ENCODE assay signal across 37 cellular contexts in genomic region chrX:10393899-10394298, GRCh38.
DNase-seq lines count a peak whose midpoint lies in the region; ATAC-seq, FAIRE-seq and TF ChIP-seq lines count a peak whose summit lies in the region.
"Had no signal": no experiment of that assay in that cellular context is flagged by ENCODE, and none has a peak within 500 bp of the region (broad histone marks: within the 10 kb centered on the region; RNA-seq: fewer than 3 reads in every experiment).

No MANE protein-coding gene starts in this region.

- H3K23ac ChIP-seq in mesendoderm (ENCODE audit: low read length), result no peak overlapping the region

- H3K36me3 ChIP-seq in SK-N-SH (replicated peaks in 1 of 2; ENCODE audit: control insufficient read depth in 1 of 2, insufficient read depth in 2 of 2, low read length in 1 of 2), result no peaks in the 10 kb centered on the region
- no peaks in the 10 kb centered on the region for H3K36me3 ChIP-seq in brain microvascular endothelial cell (replicated peaks)
- no peaks in the 10 kb centered on the region for H3K36me3 ChIP-seq in HepG2 (replicated peaks in 1 of 2; ENCODE audit: control insufficient read depth in 1 of 2, insufficient read depth in 2 of 2, low read length in 2 of 2)
- no peaks in the 10 kb centered on the region for H3K36me3 ChIP-seq in mesendoderm (ENCODE audit: control insufficient read depth, insufficient read depth, low read length)
- H3K36me3 ChIP-seq: cardiac muscle cell, MG63, sigmoid colon had no signal

- H3K4me3 ChIP-seq in SK-N-SH (ENCODE audit: low read depth in 2 of 2, low read length in 1 of 2) (no peak overlapping the region), brain microvascular endothelial cell (ENCODE audit: low read depth, low read length) (no peak overlapping the region), HepG2 (replicated peaks in 1 of 3; ENCODE audit: insufficient read depth in 1 of 3, low read depth in 2 of 3, low read length in 3 of 3) (no peak overlapping the region), mesendoderm (ENCODE audit: low read length) (no peak overlapping the region)
- H3K4me3 ChIP-seq: cardiac muscle cell, GM12878, K562, MG63, sigmoid colon had no signal

- in situ Hi-C loops in brain microvascular endothelial cell (cut with HindIII; ENCODE audit: low pct_ligation_motif_present, low sequenced_read_pairs) (no loop called here), HepG2 (cut with HindIII; ENCODE audit: extremely low pct_ligation_motif_present, low pct_unique_long_range_greater_than_20kb) (no loop called here)

- no peak overlapping the region for H2AK5ac ChIP-seq in mesendoderm (ENCODE audit: low read length)

- H2AFZ ChIP-seq in SK-N-SH (ENCODE audit: low read depth) (no peak overlapping the region), HepG2 (ENCODE audit: low read length) (no peak overlapping the region)

- TF ChIP-seq EP300 in SK-N-SH (IDR thresholded peaks at IDR 0.05; ENCODE audit: borderline replicate concordance in 1 of 2, low read depth in 1 of 2, low read length in 1 of 2) (no peak), HepG2 (IDR thresholded peaks at IDR 0.05; ENCODE audit: low read depth in 2 of 2, low read length in 2 of 2) (no peak), HepG2 (CRISPR knock-in tag; IDR thresholded peaks at IDR 0.05; ENCODE audit: borderline replicate concordance) (no peak)

- no peaks in the 10 kb centered on the region for H3K79me1 ChIP-seq in mesendoderm (ENCODE audit: low read length)

- no peak overlapping the region for H3K4ac ChIP-seq in mesendoderm (ENCODE audit: low read depth, low read length)

- H4K8ac ChIP-seq in mesendoderm (ENCODE audit: low read depth, low read length), result no peak overlapping the region

- BruUV-seq in HepG2 (replicated peaks; lab: Mats Ljungman, UMichigan), result no TSS peak

- H3K4me2 ChIP-seq in SK-N-SH, result no peak overlapping the region
- H3K4me2 ChIP-seq in HepG2 (ENCODE audit: low read depth, low read length), result no peak overlapping the region
- no peak overlapping the region for H3K4me2 ChIP-seq in mesendoderm (ENCODE audit: low read length)

- no peak overlapping the region for H2BK15ac ChIP-seq in mesendoderm (replicated peaks; ENCODE audit: low read depth)

- no peak for TF ChIP-seq CTCF in SK-N-SH (IDR thresholded peaks at IDR 0.05)
- TF ChIP-seq CTCF in brain microvascular endothelial cell (IDR thresholded peaks at IDR 0.05; ENCODE audit: low read depth, low read length, missing control alignments), result no peak
- no peak for TF ChIP-seq CTCF in HepG2 (CRISPR knock-in tag; IDR thresholded peaks at IDR 0.05)

- H3K56ac ChIP-seq in mesendoderm (ENCODE audit: low read length), result no peak overlapping the region

- H2BK5ac ChIP-seq in mesendoderm (ENCODE audit: low read length), result no peak overlapping the region

- no peaks in the 10 kb centered on the region for H4K20me1 ChIP-seq in SK-N-SH (ENCODE audit: insufficient read depth)
- no peaks in the 10 kb centered on the region for H4K20me1 ChIP-seq in HepG2 (ENCODE audit: insufficient read depth, low read length)

- no peaks in the 10 kb centered on the region for H3K9me3 ChIP-seq in SK-N-SH
- H3K9me3 ChIP-seq in HepG2 (ENCODE audit: low read length), result no peaks in the 10 kb centered on the region
- H3K9me3 ChIP-seq: MG63, sigmoid colon had no signal

- CTCF ChIA-PET in SK-N-SH (lab: Yijun Ruan, JAX), result no interaction called here
- CTCF ChIA-PET in HepG2 (lab: Yijun Ruan, JAX; ENCODE audit: low intra/inter-chr PET ratio, low total read pairs), result no interaction called here

- ATAC-seq in SK-N-SH treated with all-trans-retinoic acid at 6 μM for 48 hours (no peak; the same call in 2 of the 3 replicates), HepG2 (no peak)
- ATAC-seq in stimulated activated naive CD8-positive, alpha-beta T cell treated with anti-CD3 and anti-CD28 coated beads, Interleukin-15, Interleukin-2, amounts not matched to agents 100 U/mL and 50 U/mL, for 24 hours, result no peak
- ATAC-seq: GM12878; K562; naive thymus-derived CD8-positive, alpha-beta T cell had no signal

- DNase-seq in SK-N-SH (no peak), brain microvascular endothelial cell (peak; percentile 2), HepG2 (ENCODE audit: low spot score) (peak; percentile 12), mesendoderm (no peak), NCI-H345 treated with DMSO at 0.1 percent for 48 hours (lab: John Stamatoyannopoulos, UW; ENCODE audit: unreplicated experiment) (no peak)
- DNase-seq in stimulated activated naive CD8-positive, alpha-beta T cell treated with anti-CD3 and anti-CD28 coated beads, Interleukin-15, Interleukin-2, amounts not matched to agents 100 U/mL and 50 U/mL, for 24 hours, result no peak
- DNase-seq in activated naive CD4-positive, alpha-beta T cell treated with Interleukin-2 at 50 U/mL for 16 hours, result no peak
- DNase-seq: 8988T; activated CD4-positive, alpha-beta T cell treated with anti-CD3 and anti-CD28 coated beads, Interleukin-2, amount 10 ng/mL, durations not matched to agents 24 days and 14 days; activated effector memory CD4-positive, alpha-beta T cell treated with anti-CD3 and anti-CD28 coated beads, Interleukin-2, amount 50 U/mL, for 16 hours; activated naive CD8-positive, alpha-beta T cell treated with anti-CD3 and anti-CD28 coated beads for 36 hours; activated T-cell treated with anti-CD3 and anti-CD28 coated beads, Interleukin-2, amount 50 U/mL, for 1 hour; AML-193; anterior cingulate cortex; CD4-positive, CD25-positive, alpha-beta regulatory T cell; effector memory CD4-positive, alpha-beta T cell; foreskin fibroblast; kidney; MG63; midbrain; naive thymus-derived CD8-positive, alpha-beta T cell; NCI-H1105 treated with DMSO at 0.1 percent for 48 hours; NCI-H187 treated with DMSO at 0.1 percent for 48 hours; NCI-H2171 treated with DMSO at 0.1 percent for 48 hours; NCI-H524 treated with DMSO at 0.1 percent for 48 hours; NK-92 treated with Interleukin-12 subunit alpha and Interleukin-12 subunit beta, amount 100 ng/mL, for 24 hours; nucleus accumbens; Right ventricle myocardium superior; sigmoid colon; stimulated activated CD4-positive, alpha-beta T cell treated with anti-CD3 and anti-CD28 coated beads, Interleukin-4, amount 100 ng/mL, for 4 hours; T1000; trophoblast cell had no signal

- 16% methylated on average over 6 of the region's 6 CpGs for WGBS in SK-N-SH (ENCODE audit: low lambda C conversion rate)
- 11% methylated on average over 3 of the region's 6 CpGs for WGBS in HepG2 (ENCODE audit: low lambda C conversion rate)
- no CpG with 5 or more reads among the region's 6 CpGs for WGBS in mesendoderm (ENCODE audit: extremely low coverage, insufficient coverage, low lambda C conversion rate)

- POLR2A ChIA-PET in SK-N-SH (lab: Yijun Ruan, JAX), result no interaction called here
- POLR2A ChIA-PET in HepG2 (lab: Yijun Ruan, JAX), result no interaction called here

- no peaks in the 10 kb centered on the region for H3K9me2 ChIP-seq in SK-N-SH

- no peak overlapping the region for H4K5ac ChIP-seq in mesendoderm (ENCODE audit: low read length)

- no peak for TF ChIP-seq RAD21 in SK-N-SH (IDR thresholded peaks at IDR 0.05; ENCODE audit: low read length)
- TF ChIP-seq RAD21 in HepG2 (CRISPR knock-in tag; IDR thresholded peaks at IDR 0.05), result no peak

- H2BK120ac ChIP-seq in mesendoderm (ENCODE audit: low read depth, low read length), result no peak overlapping the region

- FAIRE-seq in HepG2 (lab: Jason Lieb, UNC), result no peak
- FAIRE-seq: colon, GM12878, K562, kidney had no signal

- no peaks in the 10 kb centered on the region; the same call in 1 of the 2 replicates for H3K27me3 ChIP-seq in SK-N-SH (ENCODE audit: insufficient read depth)
- H3K27me3 ChIP-seq in brain microvascular endothelial cell (replicated peaks), result no peaks in the 10 kb centered on the region
- H3K27me3 ChIP-seq in HepG2 (ENCODE audit: control insufficient read depth in 1 of 2, insufficient read depth in 2 of 2, low read length in 2 of 2), result no peaks in the 10 kb centered on the region
- no peaks in the 10 kb centered on the region for H3K27me3 ChIP-seq in mesendoderm (ENCODE audit: insufficient read depth, low read length, poor library complexity)
- H3K27me3 ChIP-seq: cardiac muscle cell, MG63, sigmoid colon had no signal

- H3F3A ChIP-seq in SK-N-SH (replicated peaks; ENCODE audit: insufficient read depth), result no peaks in the 10 kb centered on the region

- no peak for TF ChIP-seq POLR2A in HepG2 (IDR thresholded peaks at IDR 0.05; ENCODE audit: insufficient read depth in 1 of 2, low read depth in 2 of 2, low read length in 2 of 2)

- no peak overlapping the region for H3K18ac ChIP-seq in mesendoderm (ENCODE audit: low read length)

- H3K9ac ChIP-seq in SK-N-SH, result no peak overlapping the region
- no peak overlapping the region for H3K9ac ChIP-seq in HepG2 (ENCODE audit: insufficient read depth, low read depth, low read length)
- no peak overlapping the region for H3K9ac ChIP-seq in mesendoderm (ENCODE audit: low read length)

- no peaks in the 10 kb centered on the region for H3K79me2 ChIP-seq in SK-N-SH (ENCODE audit: insufficient read depth)
- H3K79me2 ChIP-seq in HepG2 (ENCODE audit: insufficient read depth, low read length), result no peaks in the 10 kb centered on the region
- no peaks in the 10 kb centered on the region for H3K79me2 ChIP-seq in mesendoderm (ENCODE audit: control insufficient read depth, insufficient read depth, low read length)

- no peak overlapping the region for H3K27ac ChIP-seq in SK-N-SH (ENCODE audit: low read depth in 2 of 2, low read length in 1 of 2)
- H3K27ac ChIP-seq in brain microvascular endothelial cell, result no peak overlapping the region
- H3K27ac ChIP-seq in HepG2 (ENCODE audit: extremely low read length, insufficient read depth, low read length), result no peak overlapping the region
- H3K27ac ChIP-seq in mesendoderm (ENCODE audit: low read depth, low read length), result no peak overlapping the region
- H3K27ac ChIP-seq: cardiac muscle cell, sigmoid colon had no signal

- no peaks in the 10 kb centered on the region for H3K4me1 ChIP-seq in SK-N-SH (ENCODE audit: control insufficient read depth in 1 of 2, insufficient read depth in 2 of 2, low read depth in 1 of 2, low read length in 1 of 2)
- no peaks in the 10 kb centered on the region for H3K4me1 ChIP-seq in HepG2 (ENCODE audit: insufficient read depth, low read length)
- no peaks in the 10 kb centered on the region for H3K4me1 ChIP-seq in mesendoderm (ENCODE audit: control insufficient read depth, low read depth, low read length)

- intact Hi-C loops in HepG2 (cut with micrococcal nuclease; ENCODE audit: unreplicated experiment), result no loop called here

TF ChIP-seq in SK-N-SH treated with all-trans-retinoic acid at 6 μM for 48 hours, 23 proteins besides CTCF, POLR2A, EP300 and RAD21:
- TF ChIP-seq ZNF8 (CRISPR knock-in tag; IDR thresholded peaks at IDR 0.05) (no peak), ZFP3 (CRISPR knock-in tag; IDR thresholded peaks at IDR 0.05) (0 out of 2 replicates have a peak, but pooled peaks have one; percentile 26)

TF ChIP-seq in HepG2, 621 proteins besides CTCF, POLR2A, EP300 and RAD21:
- TF ChIP-seq ZNF205 (CRISPR knock-in tag; IDR thresholded peaks at IDR 0.05) (peak; percentile 89), REXO4 (CRISPR knock-in tag; IDR thresholded peaks at IDR 0.05; ENCODE audit: borderline replicate concordance) (no peak)

Comparison
In these comparisons a context has a peak if more than half of its experiments do, and no peak if none do; other contexts are left out.
1. DNase-seq: peak in brain microvascular endothelial cell (single experiment) and HepG2 (single experiment); none in SK-N-SH (single experiment), stimulated activated naive CD8-positive, alpha-beta T cell treated with anti-CD3 and anti-CD28 coated beads, Interleukin-15, Interleukin-2, amounts not matched to agents 100 U/mL and 50 U/mL, for 24 hours (single experiment), activated naive CD4-positive, alpha-beta T cell treated with Interleukin-2 at 50 U/mL for 16 hours (single experiment), mesendoderm (single experiment) and NCI-H345 treated with DMSO at 0.1 percent for 48 hours (single experiment).